In genomic region chr2:54114936-54115283, GRCh38 we compare ENCODE assay signal across 8 cellular contexts. TPM values are rescaled to one million over a fixed set of nuclear protein-coding genes. Genes with fewer than 3 reads are reported as not detected.
DNase-seq lines count a peak whose midpoint lies in the region; ATAC-seq and TF ChIP-seq lines count a peak whose summit lies in the region.

No MANE protein-coding gene starts in this region.

- H3K4me1 ChIP-seq in thoracic aorta (ENCODE audit: control insufficient read depth in 1 of 2, low read depth in 2 of 2): peaks cover 5 to 9% of the 10 kb centered on the region in 2 donors

- H3K36me3 Mint-ChIP-seq in activated CD4-positive, alpha-beta T cell treated with anti-CD3 and anti-CD28 coated beads, Interleukin-2, amount 10 ng/mL, durations not matched to agents 24 days and 14 days (ENCODE audit: low read depth): peaks cover 23% of the 10 kb centered on the region
- H3K36me3 Mint-ChIP-seq in activated T-helper 17 cell treated with anti-CD3 and anti-CD28 coated beads, Interleukin-2, amount 50 U/mL, for 72 hours (ENCODE audit: low read depth): peaks cover 11% of the 10 kb centered on the region
- H3K36me3 Mint-ChIP-seq in immature natural killer cell: peaks cover 0 to 18% (median 15%) of the 10 kb centered on the region in 3 donors

- TF ChIP-seq CTCF in thoracic aorta (IDR thresholded peaks at IDR 0.05): no peak

- peaks cover 9% of the 10 kb centered on the region for H3K9me3 Mint-ChIP-seq in activated CD4-positive, alpha-beta T cell treated with anti-CD3 and anti-CD28 coated beads, Interleukin-2, amount 10 ng/mL, durations not matched to agents 24 days and 14 days
- H3K9me3 Mint-ChIP-seq in activated T-helper 17 cell treated with anti-CD3 and anti-CD28 coated beads, Interleukin-2, amount 50 U/mL, for 72 hours: peaks cover 5% of the 10 kb centered on the region
- no peaks in the 10 kb centered on the region for H3K9me3 Mint-ChIP-seq in immature natural killer cell

- DNase-seq in activated CD4-positive, alpha-beta T cell treated with anti-CD3 and anti-CD28 coated beads, Interleukin-2, amount 10 ng/mL, durations not matched to agents 24 days and 14 days: no peak
- no peak for DNase-seq in activated CD4-positive, alpha-beta T cell treated with anti-CD3 and anti-CD28 coated beads, Interleukin-2, amount 50 U/mL, for 4 hours
- no peak for DNase-seq in immature natural killer cell
- DNase-seq in thoracic aorta (ENCODE audit: low spot score): no peak
- DNase-seq in retina: no peak
- DNase-seq in stimulated activated naive CD4-positive, alpha-beta T cell (lab: John Stamatoyannopoulos, UW): no peak
- DNase-seq in GM19238 (ENCODE audit: insufficient read length, low spot score): no peak

- no peaks in the 10 kb centered on the region for H3K27me3 ChIP-seq in thoracic aorta (replicated peaks; ENCODE audit: insufficient read depth)

- H3K27me3 Mint-ChIP-seq in activated CD4-positive, alpha-beta T cell treated with anti-CD3 and anti-CD28 coated beads, Interleukin-2, amount 10 ng/mL, durations not matched to agents 24 days and 14 days: peaks cover 14% of the 10 kb centered on the region
- H3K27me3 Mint-ChIP-seq in activated T-helper 17 cell treated with anti-CD3 and anti-CD28 coated beads, Interleukin-2, amount 50 U/mL, for 72 hours: no peaks in the 10 kb centered on the region
- peaks cover 6 to 12% (median 11%) of the 10 kb centered on the region in 3 donors for H3K27me3 Mint-ChIP-seq in immature natural killer cell (ENCODE audit: low read depth in 3 of 3)

- peak overlapping the region; percentile 100 for H3K27ac Mint-ChIP-seq in activated CD4-positive, alpha-beta T cell treated with anti-CD3 and anti-CD28 coated beads, Interleukin-2, amount 10 ng/mL, durations not matched to agents 24 days and 14 days
- peak overlapping the region; percentile 97 for H3K27ac Mint-ChIP-seq in activated T-helper 17 cell treated with anti-CD3 and anti-CD28 coated beads, Interleukin-2, amount 50 U/mL, for 72 hours
- H3K27ac Mint-ChIP-seq in immature natural killer cell: peak overlapping the region; percentile 99

- H3K27ac ChIP-seq in thoracic aorta: peak overlapping the region; percentile 100

- intact Hi-C loops in activated CD4-positive, alpha-beta T cell treated with anti-CD3 and anti-CD28 coated beads, Interleukin-2, amount 10 ng/mL, durations not matched to agents 24 days and 14 days (cut with micrococcal nuclease): loop anchor here (1.0 to 5.0 kb wide), 7 partner anchors 121 to 608 kb away; partner anchors contain the start of genes ASB3, CHAC2, EML6 and ERLEC1

- H3K36me3 ChIP-seq in thoracic aorta: no peaks in the 10 kb centered on the region

- no peaks in the 10 kb centered on the region for H3K9me3 ChIP-seq in thoracic aorta

- H3K4me1 Mint-ChIP-seq in activated CD4-positive, alpha-beta T cell treated with anti-CD3 and anti-CD28 coated beads, Interleukin-2, amount 10 ng/mL, durations not matched to agents 24 days and 14 days: peaks cover 17% of the 10 kb centered on the region
- H3K4me1 Mint-ChIP-seq in activated T-helper 17 cell treated with anti-CD3 and anti-CD28 coated beads, Interleukin-2, amount 50 U/mL, for 72 hours: peaks cover 16% of the 10 kb centered on the region
- H3K4me1 Mint-ChIP-seq in immature natural killer cell: peaks cover 21 to 30% of the 10 kb centered on the region in 2 donors

- H3K4me3 Mint-ChIP-seq in activated CD4-positive, alpha-beta T cell treated with anti-CD3 and anti-CD28 coated beads, Interleukin-2, amount 10 ng/mL, durations not matched to agents 24 days and 14 days: peak overlapping the region; percentile 98
- peak overlapping the region; percentile 89 for H3K4me3 Mint-ChIP-seq in activated T-helper 17 cell treated with anti-CD3 and anti-CD28 coated beads, Interleukin-2, amount 50 U/mL, for 72 hours
- H3K4me3 Mint-ChIP-seq in immature natural killer cell: peak overlapping the region; percentile 91 to 99 (median 98)

- peak overlapping the region; percentile 94 for H3K4me3 ChIP-seq in thoracic aorta

- no peak for ATAC-seq in activated T-helper 17 cell treated with anti-CD3 and anti-CD28 coated beads, Interleukin-2, amount 50 U/mL, for 72 hours (replicated peaks)
- peak; percentile 6 for ATAC-seq in thoracic aorta (ENCODE audit: insufficient number of reproducible peaks, low FRiP score, low read depth)

RNA-seq across cellular contexts. Expression of gene ACYP2, which starts 0.5 kb away (rescaled TPM):
- total RNA-seq in activated CD4-positive, alpha-beta T cell treated with anti-CD3 and anti-CD28 coated beads, Interleukin-2, amount 10 ng/mL, durations not matched to agents 24 days and 14 days: 4.0 and 5.9 TPM in 2 replicates
- total RNA-seq in activated T-helper 17 cell treated with anti-CD3 and anti-CD28 coated beads, Interleukin-2, amount 50 U/mL, for 72 hours: 1 to 10 TPM; 7.2 to 9.7 TPM
- polyA plus RNA-seq in immature natural killer cell: 10 to 100 TPM; 18.8 to 20.0 (median 19.6) TPM
- 10 to 100 TPM; 15.5 to 26.7 TPM for total RNA-seq in thoracic aorta
